8 cellular contexts compared by ENCODE assay signal in the genomic region with DNA sequence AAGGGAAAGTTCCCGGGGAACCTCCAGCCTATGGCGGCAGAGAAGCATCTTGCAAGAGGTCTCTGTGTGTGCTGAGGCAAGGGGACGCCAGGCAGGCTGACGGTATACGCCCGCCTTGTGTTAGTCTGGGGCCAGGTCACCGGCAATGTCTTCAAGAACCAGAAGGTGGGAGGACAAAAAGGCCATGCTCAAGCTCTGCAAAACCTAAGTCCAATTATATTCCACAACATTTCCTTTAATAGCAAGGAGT. TPM values are rescaled to one million over a fixed set of nuclear protein-coding genes. Genes with fewer than 3 reads are reported as not detected.
DNase-seq lines count a peak whose midpoint lies in the region; ATAC-seq and TF ChIP-seq lines count a peak whose summit lies in the region.

No MANE protein-coding gene starts in this region.

- no peak for ATAC-seq in stimulated activated naive CD8-positive, alpha-beta T cell treated with anti-CD3 and anti-CD28 coated beads, Interleukin-15, Interleukin-2, amounts not matched to agents 100 U/mL and 50 U/mL, for 24 hours
- no peak for ATAC-seq in activated T-helper 17 cell treated with anti-CD3 and anti-CD28 coated beads, Interleukin-2, amount 50 U/mL, for 72 hours (replicated peaks)
- ATAC-seq in left lung (no peak), upper lobe of left lung (ENCODE audit: low FRiP score in 2 of 2) (no peak)

- H3K4me1 Mint-ChIP-seq in stimulated activated naive CD8-positive, alpha-beta T cell treated with anti-CD3 and anti-CD28 coated beads, Interleukin-15, Interleukin-2, amounts not matched to agents 100 ng/mL and 50 ng/mL, for 24 hours (ENCODE audit: low read depth) = peaks cover 45% of the 10 kb centered on the region
- peaks cover 25% of the 10 kb centered on the region for H3K4me1 Mint-ChIP-seq in activated T-helper 17 cell treated with anti-CD3 and anti-CD28 coated beads, Interleukin-2, amount 50 U/mL, for 72 hours

- H3K27ac ChIP-seq in left lung (peak overlapping the region; percentile 93 to 96), upper lobe of left lung (peak overlapping the region; percentile 89 to 97 (median 95))

- H3K4me1 ChIP-seq in left lung = peaks cover 16 to 29% of the 10 kb centered on the region in 2 donors
- peaks cover 20 to 38% (median 22%) of the 10 kb centered on the region in 4 donors for H3K4me1 ChIP-seq in upper lobe of left lung

- peak overlapping the region; percentile 96 for H3K4me3 Mint-ChIP-seq in stimulated activated naive CD8-positive, alpha-beta T cell treated with anti-CD3 and anti-CD28 coated beads, Interleukin-15, Interleukin-2, amounts not matched to agents 100 ng/mL and 50 ng/mL, for 24 hours
- peak overlapping the region; percentile 93 for H3K4me3 Mint-ChIP-seq in activated T-helper 17 cell treated with anti-CD3 and anti-CD28 coated beads, Interleukin-2, amount 50 U/mL, for 72 hours

- no peak for TF ChIP-seq POLR2A in upper lobe of left lung (IDR thresholded peaks at IDR 0.05)
- TF ChIP-seq POLR2A in erythroblast (IDR thresholded peaks at IDR 0.05; ENCODE audit: low read length) = no peak

- no peaks in the 10 kb centered on the region for H3K27me3 Mint-ChIP-seq in stimulated activated naive CD8-positive, alpha-beta T cell treated with anti-CD3 and anti-CD28 coated beads, Interleukin-15, Interleukin-2, amounts not matched to agents 100 ng/mL and 50 ng/mL, for 24 hours
- no peaks in the 10 kb centered on the region for H3K27me3 Mint-ChIP-seq in activated T-helper 17 cell treated with anti-CD3 and anti-CD28 coated beads, Interleukin-2, amount 50 U/mL, for 72 hours

- no peak for TF ChIP-seq EP300 in upper lobe of left lung (IDR thresholded peaks at IDR 0.05)

- H3K36me3 Mint-ChIP-seq in stimulated activated naive CD8-positive, alpha-beta T cell treated with anti-CD3 and anti-CD28 coated beads, Interleukin-15, Interleukin-2, amounts not matched to agents 100 ng/mL and 50 ng/mL, for 24 hours (ENCODE audit: low read depth) = peaks cover 18% of the 10 kb centered on the region
- H3K36me3 Mint-ChIP-seq in activated T-helper 17 cell treated with anti-CD3 and anti-CD28 coated beads, Interleukin-2, amount 50 U/mL, for 72 hours (ENCODE audit: low read depth) = peaks cover 52% of the 10 kb centered on the region

- H3K4me3 ChIP-seq in left lung (peak overlapping the region; percentile 72 to 84), upper lobe of left lung (peak overlapping the region; percentile 79 to 97 (median 90))

- 1% methylated on average over 7 of the region's 7 CpGs; no CpG with 5 or more reads in 1 of the 2 donors for WGBS in upper lobe of left lung, 2 donors

- intact Hi-C loops in left lung (cut with DNase I) = loop anchor here (10.0 kb wide), 2 partner anchors 69 to 81 kb away; a partner anchor contains a TSS

- H3K27ac Mint-ChIP-seq in stimulated activated naive CD8-positive, alpha-beta T cell treated with anti-CD3 and anti-CD28 coated beads, Interleukin-15, Interleukin-2, amounts not matched to agents 100 ng/mL and 50 ng/mL, for 24 hours = peak overlapping the region; percentile 96
- H3K27ac Mint-ChIP-seq in activated T-helper 17 cell treated with anti-CD3 and anti-CD28 coated beads, Interleukin-2, amount 50 U/mL, for 72 hours = peak overlapping the region; percentile 95

- H3K36me3 ChIP-seq in left lung (peaks cover 0 to 28% of the 10 kb centered on the region in 2 donors), upper lobe of left lung (peaks cover 22 to 28% (median 27%) of the 10 kb centered on the region in 4 donors)

- no peaks in the 10 kb centered on the region for H3K9me3 ChIP-seq in left lung
- no peaks in the 10 kb centered on the region for H3K9me3 ChIP-seq in upper lobe of left lung

- DNase-seq in stimulated activated naive CD8-positive, alpha-beta T cell treated with anti-CD3 and anti-CD28 coated beads, Interleukin-15, Interleukin-2, amounts not matched to agents 100 U/mL and 50 U/mL, for 24 hours = no peak
- DNase-seq in left lung (no peak), upper lobe of left lung (no peak), epidermal melanocyte (ENCODE audit: insufficient read length, low spot score) (no peak), SK-N-DZ (ENCODE audit: low spot score) (no peak), erythroblast (lab: John Stamatoyannopoulos, UW) (no peak)

- TF ChIP-seq CTCF in left lung (IDR thresholded peaks at IDR 0.05) (no peak), upper lobe of left lung (IDR thresholded peaks at IDR 0.05) (peak in 1 of 6 experiments; percentile 4)

- H3K9me3 Mint-ChIP-seq in stimulated activated naive CD8-positive, alpha-beta T cell treated with anti-CD3 and anti-CD28 coated beads, Interleukin-15, Interleukin-2, amounts not matched to agents 100 ng/mL and 50 ng/mL, for 24 hours = no peaks in the 10 kb centered on the region
- no peaks in the 10 kb centered on the region for H3K9me3 Mint-ChIP-seq in activated T-helper 17 cell treated with anti-CD3 and anti-CD28 coated beads, Interleukin-2, amount 50 U/mL, for 72 hours

- H3K27me3 ChIP-seq in left lung (no peaks in the 10 kb centered on the region), upper lobe of left lung (no peaks in the 10 kb centered on the region)

RNA-seq across cellular contexts. Expression of a gene that starts 0.3 kb away (rescaled TPM):
- total RNA-seq in activated T-helper 17 cell treated with anti-CD3 and anti-CD28 coated beads, Interleukin-2, amount 50 U/mL, for 72 hours = 10 to 100 TPM; 15.1 to 19.4 TPM
- total RNA-seq in left lung = 10 to 100 TPM; 11.8 to 12.2 TPM
- 10 to 100 TPM in 4 of 6 donors, 1 to 10 TPM in 2; 8.4 to 21.0 (median 11.4) TPM for total RNA-seq in upper lobe of left lung
- 13.9 and 16.2 TPM in 2 replicates for polyA plus RNA-seq in SK-N-DZ (2014; cell fraction: cytosol; rRNA removed)
- 11.0 and 13.4 TPM in 2 replicates for polyA plus RNA-seq in SK-N-DZ (2014; cell fraction: nucleus; rRNA removed)

RNA-seq across cellular contexts. Expression of a gene that starts 0.5 kb away (rescaled TPM):
- total RNA-seq in activated T-helper 17 cell treated with anti-CD3 and anti-CD28 coated beads, Interleukin-2, amount 50 U/mL, for 72 hours = 10 to 100 TPM; 19.6 to 29.7 TPM
- total RNA-seq in left lung (10 to 100 TPM; 15.1 to 18.1 TPM), upper lobe of left lung (10 to 100 TPM; 16.7 to 40.9 (median 23.2) TPM)
- polyA plus RNA-seq in SK-N-DZ (2014; cell fraction: cytosol; rRNA removed) = 10.7 and 13.6 TPM in 2 replicates
- polyA plus RNA-seq in SK-N-DZ (2014; cell fraction: nucleus; rRNA removed) = 15.1 and 17.0 TPM in 2 replicates

RNA-seq across cellular contexts. Expression of a gene that starts 15.0 kb away (rescaled TPM):
- total RNA-seq in activated T-helper 17 cell treated with anti-CD3 and anti-CD28 coated beads, Interleukin-2, amount 50 U/mL, for 72 hours = 10 to 100 TPM in 1 of 2 donors, 1 to 10 TPM in 1; 4.5 to 17.3 TPM
- total RNA-seq in left lung = 1 to 10 TPM; 1.9 to 2.9 TPM
- 1 to 10 TPM in 5 of 6 donors, under 1 TPM in 1; 0.91 to 8.4 (median 3.0) TPM for total RNA-seq in upper lobe of left lung
- 2.0 and 4.6 TPM in 2 replicates for polyA plus RNA-seq in SK-N-DZ (2014; cell fraction: cytosol; rRNA removed)
- 51.5 and 64.1 TPM in 2 replicates for polyA plus RNA-seq in SK-N-DZ (2014; cell fraction: nucleus; rRNA removed)

RNA-seq across cellular contexts. Expression of a gene that starts 20.8 kb away (rescaled TPM):
- total RNA-seq in activated T-helper 17 cell treated with anti-CD3 and anti-CD28 coated beads, Interleukin-2, amount 50 U/mL, for 72 hours = 100 to 1,000 TPM in 1 of 2 donors, 10 to 100 TPM in 1; 75.3 to 107 TPM
- 100 to 1,000 TPM in 1 of 2 donors, 10 to 100 TPM in 1; 76.4 to 102 TPM for total RNA-seq in left lung
- 100 to 1,000 TPM in 1 of 6 donors, 10 to 100 TPM in 5; 37.7 to 105 (median 61.4) TPM for total RNA-seq in upper lobe of left lung
- polyA plus RNA-seq in SK-N-DZ (2014; cell fraction: cytosol; rRNA removed) = 152 and 159 TPM in 2 replicates
- 119 and 126 TPM in 2 replicates for polyA plus RNA-seq in SK-N-DZ (2014; cell fraction: nucleus; rRNA removed)

RNA-seq across cellular contexts. Expression of a gene that starts 34.4 kb away (rescaled TPM):
- total RNA-seq in activated T-helper 17 cell treated with anti-CD3 and anti-CD28 coated beads, Interleukin-2, amount 50 U/mL, for 72 hours = 10 to 100 TPM; 48.6 to 98.3 TPM
- total RNA-seq in left lung = 10 to 100 TPM; 36.1 to 43.8 TPM
- 10 to 100 TPM; 23.2 to 64.4 (median 39.3) TPM for total RNA-seq in upper lobe of left lung
- polyA plus RNA-seq in SK-N-DZ (2014; cell fraction: cytosol; rRNA removed) = 24.8 and 28.5 TPM in 2 replicates
- polyA plus RNA-seq in SK-N-DZ (2014; cell fraction: nucleus; rRNA removed) = 32.7 and 47.2 TPM in 2 replicates
